ENCODE assay signal across 8 cellular contexts in genomic region chr11:18395735-18396504, GRCh38. TPM values are rescaled to one million over a fixed set of nuclear protein-coding genes. Genes with fewer than 3 reads are reported as not detected.
DNase-seq lines count a peak whose midpoint lies in the region; ATAC-seq and TF ChIP-seq lines count a peak whose summit lies in the region.

No MANE protein-coding gene starts in this region.

- H3K4me3 ChIP-seq in AG04450 (ENCODE audit: low read depth, low read length) = peak overlapping the region; percentile 96
- peak overlapping the region; percentile 78 to 98 for H3K4me3 ChIP-seq in cardiac fibroblast (replicated peaks in 1 of 2; ENCODE audit: low read depth in 2 of 2, low read length in 2 of 2)
- H3K4me3 ChIP-seq in smooth muscle cell = peak overlapping the region; percentile 96

- H4K20me1 ChIP-seq in smooth muscle cell (ENCODE audit: low read depth) = peaks cover 63% of the 10 kb centered on the region

- POLR2A ChIA-PET in AG04450 (lab: Yijun Ruan, JAX) (interaction anchor here (0.7 to 3.2 kb wide), 11 partner anchors 10 to 312 kb away, joined by 3 to 94 read pairs (median 5); partner anchors contain the start of genes GTF2H1 and HPS5), WTC11 (lab: Charles Lee) (interaction anchor here (0.6 to 2.2 kb wide), 7 partner anchors 12 to 255 kb away, joined by 3 to 14 read pairs (median 4); partner anchors contain the start of genes LDHC and TSG101)

- peaks cover 49% of the 10 kb centered on the region for H3K36me3 Mint-ChIP-seq in WTC11

- H3K27me3 ChIP-seq in AG04450 (ENCODE audit: control insufficient read depth, insufficient read depth, low read length) = no peaks in the 10 kb centered on the region
- H3K27me3 ChIP-seq in smooth muscle cell (ENCODE audit: low read depth) = no peaks in the 10 kb centered on the region

- peaks cover 13% of the 10 kb centered on the region for H3K4me1 ChIP-seq in smooth muscle cell (ENCODE audit: low read depth)

- peak overlapping the region; percentile 98 for H3K4me3 Mint-ChIP-seq in WTC11

- peak overlapping the region; percentile 96 for H3K27ac Mint-ChIP-seq in WTC11

- TF ChIP-seq CTCF in AG04450 (IDR thresholded peaks at IDR 0.05; ENCODE audit: low read depth, low read length) = no peak
- no peak for TF ChIP-seq CTCF in WTC11 (IDR thresholded peaks at IDR 0.05)
- TF ChIP-seq CTCF in cardiac fibroblast (IDR thresholded peaks at IDR 0.05; ENCODE audit: low read depth, low read length) = no peak
- TF ChIP-seq CTCF in smooth muscle cell (IDR thresholded peaks at IDR 0.05; ENCODE audit: borderline replicate concordance, insufficient read depth, poor library complexity, severe bottlenecking) = no peak

- peaks cover 49% of the 10 kb centered on the region for H3F3A ChIP-seq in smooth muscle cell (ENCODE audit: low read depth)

- peak overlapping the region; percentile 86 for H3K27ac ChIP-seq in AG04450 (ENCODE audit: low read depth, low read length)
- H3K27ac ChIP-seq in smooth muscle cell (ENCODE audit: low read depth) = peak overlapping the region; percentile 90

- peaks cover 31% of the 10 kb centered on the region for H3K36me3 ChIP-seq in smooth muscle cell (ENCODE audit: low read depth)

- WGBS in smooth muscle cell (ENCODE audit: low lambda C conversion rate) = under 1% methylated on average over 46 of the region's 46 CpGs

- ATAC-seq in GM18909 (IDR thresholded peaks at IDR 0.05; ENCODE audit: poor library complexity, unreplicated experiment) (peak; percentile 75), HG03159 (IDR thresholded peaks at IDR 0.05; ENCODE audit: unreplicated experiment) (peak; percentile 65), WTC11 (peak; percentile 86)

- peaks cover 57% of the 10 kb centered on the region for H3K79me2 ChIP-seq in smooth muscle cell (ENCODE audit: low read depth)

- H3K4me1 Mint-ChIP-seq in WTC11 = peaks cover 25% of the 10 kb centered on the region

- DNase-seq in AG04450 (ENCODE audit: low read depth, low spot score) (peak; percentile 99), NCI-H2227 treated with DMSO at 0.1 percent for 48 hours (lab: John Stamatoyannopoulos, UW) (peak; percentile 99), WTC11 (ENCODE audit: low spot score) (peak; percentile 97), cardiac fibroblast (ENCODE audit: low read depth in 2 of 2) (peak; percentile 100), iPS-NIHi7 (ENCODE audit: extremely low spot score) (peak; percentile 97), smooth muscle cell (lab: John Stamatoyannopoulos, UW; ENCODE audit: unreplicated experiment) (peak; percentile 88)

- peaks cover 9% of the 10 kb centered on the region for H3K27me3 Mint-ChIP-seq in WTC11 (ENCODE audit: low read depth)

- peak overlapping the region; percentile 93 for H3K4me2 ChIP-seq in smooth muscle cell

- no peaks in the 10 kb centered on the region for H3K9me3 Mint-ChIP-seq in WTC11

- H2AFZ ChIP-seq in smooth muscle cell (ENCODE audit: low read depth) = no peak overlapping the region

- CTCF ChIA-PET in AG04450 (lab: Charles Lee) = interaction anchor here (0.8 kb wide), 1 partner anchor 23 kb away, joined by 3 read pairs; no protein-coding TSS in a partner anchor
- CTCF ChIA-PET in WTC11 (lab: Charles Lee) = interaction anchor here (1.0 to 2.9 kb wide), 8 partner anchors 14 to 405 kb away, joined by 3 to 22 read pairs (median 4); no protein-coding TSS in a partner anchor

- H3K9me3 ChIP-seq in AG04450 (ENCODE audit: control insufficient read depth, insufficient read depth, low read length) (no peaks in the 10 kb centered on the region; the same call in none of the 2 replicates), smooth muscle cell (replicated peaks; ENCODE audit: low read depth) (no peaks in the 10 kb centered on the region)

- peak overlapping the region; percentile 90 for H3K9ac ChIP-seq in smooth muscle cell (ENCODE audit: low read depth)

TF ChIP-seq in WTC11, 78 proteins besides CTCF, POLR2A, EP300 and RAD21 (continues in another document):
- TF ChIP-seq TEAD4 (CRISPR knock-in tag; IDR thresholded peaks at IDR 0.05) = no peak
- TF ChIP-seq, protein P1, sequence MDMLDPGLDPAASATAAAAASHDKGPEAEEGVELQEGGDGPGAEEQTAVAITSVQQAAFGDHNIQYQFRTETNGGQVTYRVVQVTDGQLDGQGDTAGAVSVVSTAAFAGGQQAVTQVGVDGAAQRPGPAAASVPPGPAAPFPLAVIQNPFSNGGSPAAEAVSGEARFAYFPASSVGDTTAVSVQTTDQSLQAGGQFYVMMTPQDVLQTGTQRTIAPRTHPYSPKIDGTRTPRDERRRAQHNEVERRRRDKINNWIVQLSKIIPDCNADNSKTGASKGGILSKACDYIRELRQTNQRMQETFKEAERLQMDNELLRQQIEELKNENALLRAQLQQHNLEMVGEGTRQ (CRISPR knock-in tag; IDR thresholded peaks at IDR 0.05) = no peak
- peak; percentile 56; the same call in 1 of the 2 replicates for TF ChIP-seq GABPB1 (CRISPR knock-in tag; IDR thresholded peaks at IDR 0.05)
- TF ChIP-seq TP53 (CRISPR knock-in tag; IDR thresholded peaks at IDR 0.05) = no peak
- TF ChIP-seq, protein P2, sequence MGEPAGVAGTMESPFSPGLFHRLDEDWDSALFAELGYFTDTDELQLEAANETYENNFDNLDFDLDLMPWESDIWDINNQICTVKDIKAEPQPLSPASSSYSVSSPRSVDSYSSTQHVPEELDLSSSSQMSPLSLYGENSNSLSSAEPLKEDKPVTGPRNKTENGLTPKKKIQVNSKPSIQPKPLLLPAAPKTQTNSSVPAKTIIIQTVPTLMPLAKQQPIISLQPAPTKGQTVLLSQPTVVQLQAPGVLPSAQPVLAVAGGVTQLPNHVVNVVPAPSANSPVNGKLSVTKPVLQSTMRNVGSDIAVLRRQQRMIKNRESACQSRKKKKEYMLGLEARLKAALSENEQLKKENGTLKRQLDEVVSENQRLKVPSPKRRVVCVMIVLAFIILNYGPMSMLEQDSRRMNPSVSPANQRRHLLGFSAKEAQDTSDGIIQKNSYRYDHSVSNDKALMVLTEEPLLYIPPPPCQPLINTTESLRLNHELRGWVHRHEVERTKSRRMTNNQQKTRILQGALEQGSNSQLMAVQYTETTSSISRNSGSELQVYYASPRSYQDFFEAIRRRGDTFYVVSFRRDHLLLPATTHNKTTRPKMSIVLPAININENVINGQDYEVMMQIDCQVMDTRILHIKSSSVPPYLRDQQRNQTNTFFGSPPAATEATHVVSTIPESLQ (CRISPR knock-in tag; IDR thresholded peaks at IDR 0.05) = no peak
- peak; percentile 35; the same call in 1 of the 2 replicates for TF ChIP-seq E2F5 (CRISPR knock-in tag; IDR thresholded peaks at IDR 0.05)
- TF ChIP-seq ETV6 (CRISPR knock-in tag; IDR thresholded peaks at IDR 0.05) = peak; percentile 71
- no peak for TF ChIP-seq IRF2 (CRISPR knock-in tag; IDR thresholded peaks at IDR 0.05; ENCODE audit: borderline replicate concordance, low read depth)
- peak; percentile 82 for TF ChIP-seq SP1 (CRISPR knock-in tag; conservative IDR thresholded peaks at IDR 0.05)
- TF ChIP-seq ZNF396 (CRISPR knock-in tag; IDR thresholded peaks at IDR 0.05; ENCODE audit: borderline replicate concordance) = no peak
- no peak for TF ChIP-seq GTF2I (CRISPR knock-in tag; conservative IDR thresholded peaks at IDR 0.05)
- TF ChIP-seq ZNF425 (CRISPR knock-in tag; conservative IDR thresholded peaks at IDR 0.05) = no peak
- no peak for TF ChIP-seq CREB1 (CRISPR knock-in tag; IDR thresholded peaks at IDR 0.05)
- TF ChIP-seq MAX (CRISPR knock-in tag; IDR thresholded peaks at IDR 0.05) = peak; percentile 70
- peak; percentile 43; the same call in 1 of the 2 replicates for TF ChIP-seq TEAD1 (CRISPR knock-in tag; IDR thresholded peaks at IDR 0.05)
- peak; percentile 34; the same call in 1 of the 2 replicates for TF ChIP-seq FOXP1 (CRISPR knock-in tag; IDR thresholded peaks at IDR 0.05; ENCODE audit: borderline replicate concordance)

RNA-seq across cellular contexts. Expression of gene LDHA, which starts 1.6 kb away (rescaled TPM):
- polyA plus RNA-seq in AG04450 (2011; rRNA removed) (689 and 887 TPM in 2 replicates), smooth muscle cell (2,158 and 2,272 TPM in 2 replicates)
- polyA minus RNA-seq in AG04450 (2011; rRNA and poly(A)+ RNA removed) = 651 and 1,089 TPM in 2 replicates
- total RNA-seq in WTC11 (2021) (644 to 1,009 TPM (median 1,007 TPM) in 3 replicates), smooth muscle cell (1,106 and 1,201 TPM in 2 replicates)

RNA-seq across cellular contexts. Expression of gene LDHC, which starts 16.2 kb away (rescaled TPM):
- polyA plus RNA-seq in AG04450 (2011; rRNA removed) (0.10 TPM in 1 of 2 replicates, not detected in the other), smooth muscle cell (0.83 and 1.2 TPM in 2 replicates)
- polyA minus RNA-seq in AG04450 (2011; rRNA and poly(A)+ RNA removed) = not detected in 2 replicates
- total RNA-seq in WTC11 (2021) (0.27 TPM in 1 of 3 replicates, not detected in the others), smooth muscle cell (0.45 and 3.1 TPM in 2 replicates)

RNA-seq across cellular contexts. Expression of gene LDHAL6A, which starts 59.7 kb away (rescaled TPM):
- polyA plus RNA-seq in AG04450 (2011; rRNA removed) (not detected in 2 replicates), smooth muscle cell (0.06 TPM in 1 of 2 replicates, not detected in the other)
- not detected in 2 replicates for polyA minus RNA-seq in AG04450 (2011; rRNA and poly(A)+ RNA removed)
- total RNA-seq in WTC11 (2021) (not detected in 3 replicates), smooth muscle cell (not detected in 2 replicates)

Comparison
In these comparisons a context has a peak if more than half of its experiments do, and no peak if none do; other contexts are left out.
1. Peak in every context shown above with its lines: DNase-seq, ATAC-seq, H3K4me3 ChIP-seq and H3K27ac ChIP-seq.